In genomic region chr6:169663468-169663867, GRCh38 we compare ENCODE assay signal across 16 cellular contexts. TPM values are rescaled to one million over a fixed set of nuclear protein-coding genes. Genes with fewer than 3 reads are reported as not detected.
DNase-seq lines count a peak whose midpoint lies in the region; FAIRE-seq and TF ChIP-seq lines count a peak whose summit lies in the region.
"Had no signal": no experiment of that assay in that cellular context is flagged by ENCODE, and none has a peak within 500 bp of the region (broad histone marks: within the 10 kb centered on the region; RNA-seq: fewer than 3 reads in every experiment).

No MANE protein-coding gene starts in this region.

- H3K4me3 ChIP-seq in esophagus muscularis mucosa (no peak overlapping the region), vagina (no peak overlapping the region), kidney (ENCODE audit: low read length in 2 of 2) (no peak overlapping the region)
- H3K4me3 ChIP-seq: K562, SJCRH30 had no signal

- DNase-seq in NCI-H510A treated with DMSO at 0.1 percent for 48 hours (lab: John Stamatoyannopoulos, UW) (peak; percentile 43), NCI-H510A (lab: John Stamatoyannopoulos, UW) (no peak), NCI-H2029 treated with DMSO at 0.1 percent for 48 hours (lab: John Stamatoyannopoulos, UW) (peak; percentile 19), esophagus muscularis mucosa (ENCODE audit: extremely low spot score) (peak; percentile 39), vagina (ENCODE audit: extremely low spot score in 2 of 2) (peak; percentile 65 to 81), posterior vena cava (ENCODE audit: low spot score) (no peak), kidney (no peak)
- DNase-seq: COR-L47, DMS 273 treated with DMSO at 0.1 percent for 48 hours, EL, NCI-H1092 treated with DMSO at 0.1 percent for 48 hours, NCI-H1694, NCI-H446 treated with DMSO at 0.1 percent for 48 hours, SJCRH30 had no signal

- no peak for TF ChIP-seq POLR2A in esophagus muscularis mucosa (IDR thresholded peaks at IDR 0.05; ENCODE audit: low read depth)
- TF ChIP-seq POLR2A in vagina (IDR thresholded peaks at IDR 0.05), result no peak

- peaks cover 19 to 91% (median 62%) of the 10 kb centered on the region in 4 donors for H3K36me3 ChIP-seq in esophagus muscularis mucosa
- peaks cover 0 to 45% of the 10 kb centered on the region in 2 donors for H3K36me3 ChIP-seq in vagina
- H3K36me3 ChIP-seq in kidney (ENCODE audit: control insufficient read depth in 1 of 2, insufficient read depth in 2 of 2, low read length in 2 of 2), result peaks cover 19 to 26% of the 10 kb centered on the region in 2 donors

- no peak for FAIRE-seq in kidney (lab: Jason Lieb, UNC)
- FAIRE-seq: GM12891, K562 had no signal

- WGBS in esophagus muscularis mucosa, result 94% methylated on average over 8 of the region's 8 CpGs

- no peaks in the 10 kb centered on the region for H3K9me3 ChIP-seq in esophagus muscularis mucosa
- no peaks in the 10 kb centered on the region for H3K9me3 ChIP-seq in vagina
- no peaks in the 10 kb centered on the region for H3K9me3 ChIP-seq in kidney (ENCODE audit: control insufficient read depth in 1 of 2, low read length in 2 of 2)
- H3K9me3 ChIP-seq: SJCRH30 had no signal

- H3K4me1 ChIP-seq in esophagus muscularis mucosa (no peaks in the 10 kb centered on the region), vagina (no peaks in the 10 kb centered on the region), kidney (ENCODE audit: control insufficient read depth in 1 of 2, insufficient read depth in 1 of 2, low read depth in 1 of 2, low read length in 2 of 2) (no peaks in the 10 kb centered on the region)
- H3K4me1 ChIP-seq: SJCRH30 had no signal

- TF ChIP-seq EP300 in esophagus muscularis mucosa (IDR thresholded peaks at IDR 0.05), result no peak

- TF ChIP-seq CTCF in esophagus muscularis mucosa (IDR thresholded peaks at IDR 0.05) (no peak), vagina (IDR thresholded peaks at IDR 0.05) (no peak), kidney (IDR thresholded peaks at IDR 0.05; ENCODE audit: borderline replicate concordance, extremely low read depth, insufficient read depth) (no peak)

- intact Hi-C loops in esophagus muscularis mucosa (cut with DNase I) (no loop called here), vagina (cut with DNase I) (no loop called here), posterior vena cava (cut with DNase I) (no loop called here), kidney (cut with DNase I) (no loop called here)

- H3K9ac ChIP-seq in kidney (ENCODE audit: low read length in 2 of 2), result no peak overlapping the region

- H3K27ac ChIP-seq in esophagus muscularis mucosa (replicated peaks in 1 of 4), result no peak overlapping the region
- H3K27ac ChIP-seq in vagina, result no peak overlapping the region
- no peak overlapping the region for H3K27ac ChIP-seq in kidney (ENCODE audit: low read depth in 2 of 2, low read length in 2 of 2)
- H3K27ac ChIP-seq: SJCRH30 had no signal

- H3K27me3 ChIP-seq in esophagus muscularis mucosa (no peaks in the 10 kb centered on the region), vagina (no peaks in the 10 kb centered on the region)
- H3K27me3 ChIP-seq: SJCRH30 had no signal

RNA-seq across cellular contexts. Expression of gene WDR27, which starts 38.4 kb away (rescaled TPM):
- total RNA-seq in esophagus muscularis mucosa, result 10 to 100 TPM in 3 of 4 donors, 1 to 10 TPM in 1; 9.3 to 18.4 (median 14.4) TPM
- total RNA-seq in vagina, result 41.5 TPM
- total RNA-seq in posterior vena cava, result 10 to 100 TPM; 17.1 to 20.9 TPM
- total RNA-seq in kidney, result 45.0 TPM
- polyA plus RNA-seq in kidney (ENCODE audit: insufficient read depth, low read depth, low replicate concordance), result 12.3 TPM

RNA-seq across cellular contexts. Expression of gene C6orf120, which starts 38.5 kb away (rescaled TPM):
- total RNA-seq in esophagus muscularis mucosa (10 to 100 TPM; 25.3 to 35.6 (median 31.2) TPM), vagina (21.4 TPM), posterior vena cava (10 to 100 TPM; 24.6 to 25.5 TPM), kidney (23.1 TPM)
- polyA plus RNA-seq in kidney (ENCODE audit: insufficient read depth, low read depth, low replicate concordance), result 10.9 TPM

Comparison
In these comparisons a context has a peak if more than half of its experiments do, and no peak if none do; other contexts are left out.
1. DNase-seq: peak in NCI-H510A treated with DMSO at 0.1 percent for 48 hours (single experiment), NCI-H2029 treated with DMSO at 0.1 percent for 48 hours (single experiment), esophagus muscularis mucosa (single experiment) and vagina (2 of 2); none in NCI-H510A (single experiment), posterior vena cava (single experiment) and kidney (single experiment).